ENCODE assay signal across 8 cellular contexts in the genomic region with DNA sequence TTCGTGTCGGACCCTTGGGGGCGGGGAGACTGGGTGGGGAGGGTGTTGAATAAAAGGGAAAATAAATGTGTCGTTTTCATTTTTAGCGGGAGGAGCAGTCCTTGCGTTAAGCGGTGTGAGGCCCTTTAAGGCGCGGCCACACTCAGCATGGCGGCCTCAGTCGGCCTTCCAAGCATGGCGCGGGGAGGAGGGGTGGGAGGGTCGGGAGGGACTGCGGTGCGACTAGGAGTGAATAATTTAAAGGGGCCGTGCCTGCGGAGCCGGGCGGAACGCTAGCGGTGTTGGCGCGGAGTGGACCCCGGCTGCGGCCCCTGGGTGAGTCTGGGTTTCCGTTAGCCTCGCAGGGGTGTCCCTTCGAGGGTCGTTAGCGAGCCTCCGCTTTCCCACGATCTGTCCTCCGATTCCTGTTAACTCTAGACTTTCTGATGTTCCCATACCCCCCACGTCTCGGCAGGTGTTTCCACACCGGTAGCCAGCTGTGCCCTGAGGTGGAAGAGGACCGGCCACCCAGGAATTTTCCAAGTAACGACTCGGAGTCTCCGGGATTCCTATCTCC. TPM values are rescaled to one million over a fixed set of nuclear protein-coding genes. Genes with fewer than 3 reads are reported as not detected.
DNase-seq lines count a peak whose midpoint lies in the region; ATAC-seq lines count a peak whose summit lies in the region.

No MANE protein-coding gene starts in this region.

- H3K27me3 Mint-ChIP-seq in activated CD4-positive, alpha-beta T cell treated with anti-CD3 and anti-CD28 coated beads, Interleukin-2, amount 10 ng/mL, durations not matched to agents 7 days and 5 days, result no peaks in the 10 kb centered on the region

- H3K4me1 Mint-ChIP-seq in activated CD4-positive, alpha-beta T cell treated with anti-CD3 and anti-CD28 coated beads, Interleukin-2, amount 10 ng/mL, durations not matched to agents 7 days and 5 days, result peaks cover 27% of the 10 kb centered on the region

- DNase-seq in CD1c-positive myeloid dendritic cell (ENCODE audit: extremely low spot score), result peak; percentile 90
- peak; percentile 77 to 86 for DNase-seq in NCI-H524 (lab: John Stamatoyannopoulos, UW)
- DNase-seq in activated CD4-positive, alpha-beta T cell treated with anti-CD3 and anti-CD28 coated beads, Interleukin-2, amount 10 ng/mL, durations not matched to agents 7 days and 5 days, result peak; percentile 88
- DNase-seq in stimulated activated CD4-positive, alpha-beta T cell treated with anti-CD3 and anti-CD28 coated beads, Interleukin-1b, Interleukin-23, amount 100 ng/mL, for 1 hour (ENCODE audit: low read depth in 2 of 2), result peak; percentile 61 to 66

- CTCF ChIA-PET in activated CD4-positive, alpha-beta T cell treated with anti-CD3 and anti-CD28 coated beads, Interleukin-2, amount 10 ng/mL, durations not matched to agents 7 days and 5 days (lab: Charles Lee), result interaction anchor here (0.6 to 3.0 kb wide), 4 partner anchors 11 to 147 kb away, joined by 3 to 9 read pairs (median 4); a partner anchor contains a TSS

- H3K4me3 Mint-ChIP-seq in activated CD4-positive, alpha-beta T cell treated with anti-CD3 and anti-CD28 coated beads, Interleukin-2, amount 10 ng/mL, durations not matched to agents 7 days and 5 days, result peak overlapping the region; percentile 95

- peak overlapping the region; percentile 87 for H3K27ac Mint-ChIP-seq in activated CD4-positive, alpha-beta T cell treated with anti-CD3 and anti-CD28 coated beads, Interleukin-2, amount 10 ng/mL, durations not matched to agents 7 days and 5 days

- H3K27me3 ChIP-seq in layer of hippocampus (ENCODE audit: control insufficient read depth, insufficient read depth, low read length), result no peaks in the 10 kb centered on the region

- POLR2A ChIA-PET in activated CD4-positive, alpha-beta T cell treated with anti-CD3 and anti-CD28 coated beads, Interleukin-2, amount 10 ng/mL, durations not matched to agents 7 days and 5 days (lab: Charles Lee), result interaction anchor here (1.0 kb wide), 1 partner anchor 12 kb away, joined by 3 read pairs; a partner anchor contains a TSS

- no peaks in the 10 kb centered on the region for H3K9me3 Mint-ChIP-seq in activated CD4-positive, alpha-beta T cell treated with anti-CD3 and anti-CD28 coated beads, Interleukin-2, amount 10 ng/mL, durations not matched to agents 7 days and 5 days

- ATAC-seq in HG02642 (IDR thresholded peaks at IDR 0.05; ENCODE audit: poor library complexity, unreplicated experiment) (peak; percentile 39), HG03139 (IDR thresholded peaks at IDR 0.05; ENCODE audit: unreplicated experiment) (no peak)

- peaks cover 13% of the 10 kb centered on the region for H3K36me3 Mint-ChIP-seq in activated CD4-positive, alpha-beta T cell treated with anti-CD3 and anti-CD28 coated beads, Interleukin-2, amount 10 ng/mL, durations not matched to agents 7 days and 5 days (ENCODE audit: low read depth)

- H3K27ac ChIP-seq in cingulate gyrus (ENCODE audit: low read depth, low read length), result peak overlapping the region; percentile 97
- peak overlapping the region; percentile 98 for H3K27ac ChIP-seq in layer of hippocampus (ENCODE audit: low read depth, low read length)

RNA-seq across cellular contexts. Expression of a gene that starts 1.5 kb away (rescaled TPM):
- total RNA-seq in activated CD4-positive, alpha-beta T cell treated with anti-CD3 and anti-CD28 coated beads, Interleukin-2, amount 10 ng/mL, durations not matched to agents 7 days and 5 days, result 100 to 1,000 TPM; 117 to 126 TPM

RNA-seq across cellular contexts. Expression of a gene that starts 11.6 kb away (rescaled TPM):
- 10 to 100 TPM; 13.2 to 14.8 TPM for total RNA-seq in activated CD4-positive, alpha-beta T cell treated with anti-CD3 and anti-CD28 coated beads, Interleukin-2, amount 10 ng/mL, durations not matched to agents 7 days and 5 days

RNA-seq across cellular contexts. Expression of a gene that starts 18.1 kb away (rescaled TPM):
- total RNA-seq in activated CD4-positive, alpha-beta T cell treated with anti-CD3 and anti-CD28 coated beads, Interleukin-2, amount 10 ng/mL, durations not matched to agents 7 days and 5 days, result 1 to 10 TPM; 6.5 to 6.7 TPM

RNA-seq across cellular contexts. Expression of a gene that starts 45.2 kb away (rescaled TPM):
- under 1 TPM; 0.46 to 0.67 TPM for total RNA-seq in activated CD4-positive, alpha-beta T cell treated with anti-CD3 and anti-CD28 coated beads, Interleukin-2, amount 10 ng/mL, durations not matched to agents 7 days and 5 days
